In the genomic region with DNA sequence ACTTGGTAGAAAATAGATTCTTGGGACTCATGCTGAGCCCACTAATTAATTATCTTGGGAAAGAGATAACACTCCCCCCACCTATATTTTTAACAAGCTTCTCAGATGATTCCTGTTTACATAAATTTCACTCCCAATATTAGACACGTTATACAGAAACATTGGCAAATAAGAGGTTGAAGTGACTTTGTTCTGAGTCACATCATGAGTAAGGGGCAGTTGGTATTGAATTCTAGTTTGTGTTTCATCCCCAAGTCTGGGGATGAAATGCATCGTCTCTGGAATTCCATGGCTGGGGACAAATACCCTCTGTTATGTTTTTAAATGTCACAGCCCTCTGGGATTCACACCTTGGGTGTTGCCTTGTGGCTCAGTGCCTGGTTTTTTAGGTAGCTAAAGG, we compare ENCODE assay signal across 17 cellular contexts. TPM values are rescaled to one million over a fixed set of nuclear protein-coding genes. Genes with fewer than 3 reads are reported as not detected.
DNase-seq lines count a peak whose midpoint lies in the region; ATAC-seq and TF ChIP-seq lines count a peak whose summit lies in the region.
"Had no signal": no experiment of that assay in that cellular context is flagged by ENCODE, and none has a peak within 500 bp of the region (broad histone marks: within the 10 kb centered on the region; RNA-seq: fewer than 3 reads in every experiment).

No MANE protein-coding gene starts in this region.

- no peaks in the 10 kb centered on the region for H3K4me1 Mint-ChIP-seq in stimulated activated naive CD8-positive, alpha-beta T cell treated with anti-CD3 and anti-CD28 coated beads, Interleukin-15, amount 100 ng/mL, for 72 hours
- H3K4me1 Mint-ChIP-seq: activated CD4-positive, alpha-beta T cell treated with anti-CD3 and anti-CD28 coated beads, Interleukin-2, amount 10 ng/mL, durations not matched to agents 24 days and 14 days; activated naive CD4-positive, alpha-beta T cell treated with anti-CD3 and anti-CD28 coated beads, Interleukin-2, amount 50 U/mL, for 24 hours had no signal

- in situ Hi-C loops in brain microvascular endothelial cell (cut with HindIII; ENCODE audit: low pct_ligation_motif_present, low sequenced_read_pairs): no loop called here
- in situ Hi-C loops in G401 (cut with HindIII; ENCODE audit: low sequenced_read_pairs): no loop called here

- H3K18ac ChIP-seq in mesenchymal stem cell (ENCODE audit: low read depth in 1 of 2, low read length in 2 of 2): no peak overlapping the region

- H4K20me1 ChIP-seq in OCI-LY3 (ENCODE audit: insufficient read depth, low read length): peaks cover 42% of the 10 kb centered on the region

- H2BK5ac ChIP-seq in mesenchymal stem cell (ENCODE audit: low read depth, low read length, poor library complexity, severe bottlenecking): no peak overlapping the region

- H2AFZ ChIP-seq in OCI-LY3 (ENCODE audit: low read depth, low read length) (no peak overlapping the region), mesenchymal stem cell (ENCODE audit: low read depth, low read length) (no peak overlapping the region)

- H3K23ac ChIP-seq in mesenchymal stem cell (ENCODE audit: low read length in 2 of 2): no peak overlapping the region

- H3K4me1 ChIP-seq in OCI-LY3 (ENCODE audit: low read length) (peaks cover 75% of the 10 kb centered on the region), mesenchymal stem cell (ENCODE audit: control insufficient read depth, insufficient read depth, low read depth, low read length) (peaks cover 3% of the 10 kb centered on the region)

- H2AK5ac ChIP-seq in mesenchymal stem cell (ENCODE audit: low read length, severe bottlenecking): peak overlapping the region; percentile 40

- H3K14ac ChIP-seq in mesenchymal stem cell (ENCODE audit: low read length in 2 of 2): no peak overlapping the region

- H3K27me3 Mint-ChIP-seq in stimulated activated naive CD8-positive, alpha-beta T cell treated with anti-CD3 and anti-CD28 coated beads, Interleukin-15, amount 100 ng/mL, for 72 hours: no peaks in the 10 kb centered on the region
- H3K27me3 Mint-ChIP-seq: activated CD4-positive, alpha-beta T cell treated with anti-CD3 and anti-CD28 coated beads, Interleukin-2, amount 10 ng/mL, durations not matched to agents 24 days and 14 days had no signal

- TF ChIP-seq CTCF in AG10803 (conservative IDR thresholded peaks at IDR 0.05; ENCODE audit: low read length): no peak
- no peak for TF ChIP-seq CTCF in OCI-LY3 (IDR thresholded peaks at IDR 0.05; ENCODE audit: low read depth, low read length)
- no peak for TF ChIP-seq CTCF in brain microvascular endothelial cell (IDR thresholded peaks at IDR 0.05; ENCODE audit: low read depth, low read length, missing control alignments)

- no peak overlapping the region for H3K4ac ChIP-seq in mesenchymal stem cell (ENCODE audit: low read depth in 1 of 2, low read length in 2 of 2)

- no peak overlapping the region for H2BK12ac ChIP-seq in mesenchymal stem cell (ENCODE audit: low read length in 2 of 2)

- DNase-seq in AG10803 (ENCODE audit: low read depth): peak; percentile 20
- peak; percentile 25 for DNase-seq in brain microvascular endothelial cell
- DNase-seq in mesenchymal stem cell: no peak
- no peak for DNase-seq in NCI-H345 treated with DMSO at 0.1 percent for 48 hours (lab: John Stamatoyannopoulos, UW; ENCODE audit: unreplicated experiment)
- DNase-seq in stimulated activated naive CD8-positive, alpha-beta T cell treated with anti-CD3 and anti-CD28 coated beads, Interleukin-15, amount 100 ng/mL, for 72 hours: no peak
- DNase-seq in stimulated activated CD4-positive, alpha-beta T cell treated with anti-CD3 and anti-CD28 coated beads, Interleukin-1b, Interleukin-23, amount 100 ng/mL, for 48 hours: no peak
- no peak for DNase-seq in G401 (ENCODE audit: low spot score)
- DNase-seq: activated CD4-positive, alpha-beta T cell treated with anti-CD3 and anti-CD28 coated beads, Interleukin-2, amount 10 ng/mL, durations not matched to agents 24 days and 14 days; activated T-cell treated with anti-CD3 and anti-CD28 coated beads for 4 hours; Calu3; heart left ventricle; islet precursor cell; SHP77; T-helper 9 cell; upper lobe of left lung had no signal

- H3K4me3 Mint-ChIP-seq in stimulated activated naive CD8-positive, alpha-beta T cell treated with anti-CD3 and anti-CD28 coated beads, Interleukin-15, amount 100 ng/mL, for 72 hours: no peak overlapping the region
- H3K4me3 Mint-ChIP-seq: activated CD4-positive, alpha-beta T cell treated with anti-CD3 and anti-CD28 coated beads, Interleukin-2, amount 10 ng/mL, durations not matched to agents 24 days and 14 days; activated naive CD4-positive, alpha-beta T cell treated with anti-CD3 and anti-CD28 coated beads, Interleukin-2, amount 50 U/mL, for 24 hours had no signal

- no peak overlapping the region for H4K91ac ChIP-seq in mesenchymal stem cell (ENCODE audit: low read length)

- H3K4me3 ChIP-seq in AG10803 (ENCODE audit: low read length) (no peak overlapping the region), OCI-LY3 (ENCODE audit: low read length) (peak overlapping the region; percentile 56), brain microvascular endothelial cell (ENCODE audit: low read depth, low read length) (no peak overlapping the region), mesenchymal stem cell (ENCODE audit: insufficient read depth in 1 of 2, low read depth in 1 of 2, low read length in 2 of 2) (no peak overlapping the region)
- H3K4me3 ChIP-seq: heart left ventricle, upper lobe of left lung had no signal

- no peak for ATAC-seq in stimulated activated naive CD8-positive, alpha-beta T cell treated with anti-CD3 and anti-CD28 coated beads, Interleukin-15, amount 100 ng/mL, for 72 hours
- ATAC-seq: heart left ventricle had no signal

- H3K36me3 ChIP-seq in OCI-LY3 (replicated peaks; ENCODE audit: low read depth, low read length) (peaks cover 51% of the 10 kb centered on the region), brain microvascular endothelial cell (replicated peaks) (peaks cover 13% of the 10 kb centered on the region), mesenchymal stem cell (ENCODE audit: control insufficient read depth in 1 of 2, insufficient read depth in 2 of 2, low read depth in 1 of 2, low read length in 2 of 2) (peaks cover 0 to 75% of the 10 kb centered on the region in 2 experiments)
- H3K36me3 ChIP-seq: heart left ventricle, upper lobe of left lung had no signal

- H3K4me2 ChIP-seq in OCI-LY3 (ENCODE audit: low read length): peak overlapping the region; percentile 62
- H3K4me2 ChIP-seq in mesenchymal stem cell (ENCODE audit: low read length, poor library complexity, severe bottlenecking): no peak overlapping the region

- H3K79me2 ChIP-seq in OCI-LY3 (ENCODE audit: low read length): peaks cover 95% of the 10 kb centered on the region

- H3K9me3 Mint-ChIP-seq in stimulated activated naive CD8-positive, alpha-beta T cell treated with anti-CD3 and anti-CD28 coated beads, Interleukin-15, amount 100 ng/mL, for 72 hours: peaks cover 4 to 7% of the 10 kb centered on the region in 2 donors

- H3K9ac ChIP-seq in OCI-LY3 (ENCODE audit: low read length) (peak overlapping the region; percentile 69), mesenchymal stem cell (ENCODE audit: low read length) (no peak overlapping the region)

- no peak overlapping the region for H2BK15ac ChIP-seq in mesenchymal stem cell (ENCODE audit: low read depth, poor library complexity, severe bottlenecking)

- 11% methylated on average over 2 of the region's 2 CpGs for WGBS in mesenchymal stem cell

- no peak overlapping the region for H3K27ac Mint-ChIP-seq in stimulated activated naive CD8-positive, alpha-beta T cell treated with anti-CD3 and anti-CD28 coated beads, Interleukin-15, amount 100 ng/mL, for 72 hours
- H3K27ac Mint-ChIP-seq: activated CD4-positive, alpha-beta T cell treated with anti-CD3 and anti-CD28 coated beads, Interleukin-2, amount 10 ng/mL, durations not matched to agents 24 days and 14 days; activated naive CD4-positive, alpha-beta T cell treated with anti-CD3 and anti-CD28 coated beads, Interleukin-2, amount 50 U/mL, for 24 hours had no signal

- H3K27ac ChIP-seq in OCI-LY3 (ENCODE audit: low read length) (peak overlapping the region; percentile 100), brain microvascular endothelial cell (peak overlapping the region; percentile 44), mesenchymal stem cell (ENCODE audit: low read length, poor library complexity, severe bottlenecking) (peak overlapping the region; percentile 5)
- H3K27ac ChIP-seq: heart left ventricle, upper lobe of left lung had no signal

- peaks cover 2% of the 10 kb centered on the region for H3K79me1 ChIP-seq in mesenchymal stem cell (replicated peaks; ENCODE audit: low read length, poor library complexity, severe bottlenecking)

- H3K27me3 ChIP-seq in OCI-LY3 (ENCODE audit: low read depth, low read length): no peaks in the 10 kb centered on the region
- no peaks in the 10 kb centered on the region for H3K27me3 ChIP-seq in brain microvascular endothelial cell (replicated peaks)
- no peaks in the 10 kb centered on the region for H3K27me3 ChIP-seq in mesenchymal stem cell (ENCODE audit: control insufficient read depth in 1 of 2, insufficient read depth in 1 of 2, low read length in 2 of 2)
- H3K27me3 ChIP-seq: heart left ventricle, upper lobe of left lung had no signal

- H4K8ac ChIP-seq in mesenchymal stem cell (ENCODE audit: low read length): no peak overlapping the region

- H2BK120ac ChIP-seq in mesenchymal stem cell (ENCODE audit: low read depth, low read length): no peak overlapping the region

- H3K9me3 ChIP-seq in OCI-LY3 (ENCODE audit: insufficient read depth, low read length): peaks cover 21% of the 10 kb centered on the region
- H3K9me3 ChIP-seq in mesenchymal stem cell (ENCODE audit: control insufficient read depth, low read length): no peaks in the 10 kb centered on the region
- H3K9me3 ChIP-seq: upper lobe of left lung had no signal

RNA-seq across cellular contexts. Expression of a gene that starts 41.0 kb away (rescaled TPM):
- polyA plus RNA-seq in mesenchymal stem cell (2013, experiment 1 of 2): 308 TPM
- 322 TPM for polyA plus RNA-seq in mesenchymal stem cell (2013, experiment 2 of 2)
- not detected in 2 replicates for total RNA-seq in G401 (2014; rRNA removed; shearing (Covaris generic))
- total RNA-seq: Calu3 had no signal

Comparison
In these comparisons a context has a peak if more than half of its experiments do, and no peak if none do; other contexts are left out.
1. DNase-seq: peak in AG10803 (single experiment) and brain microvascular endothelial cell (single experiment); none in mesenchymal stem cell (single experiment), NCI-H345 treated with DMSO at 0.1 percent for 48 hours (single experiment), stimulated activated naive CD8-positive, alpha-beta T cell treated with anti-CD3 and anti-CD28 coated beads, Interleukin-15, amount 100 ng/mL, for 72 hours (0 of 2), stimulated activated CD4-positive, alpha-beta T cell treated with anti-CD3 and anti-CD28 coated beads, Interleukin-1b, Interleukin-23, amount 100 ng/mL, for 48 hours (single experiment) and G401 (single experiment).
2. H3K27ac ChIP-seq: peak in every context shown above with its lines; median percentile 100 in OCI-LY3; 44 in brain microvascular endothelial cell; 5 in mesenchymal stem cell.